ENCODE assay signal across 19 cellular contexts in the genomic region with DNA sequence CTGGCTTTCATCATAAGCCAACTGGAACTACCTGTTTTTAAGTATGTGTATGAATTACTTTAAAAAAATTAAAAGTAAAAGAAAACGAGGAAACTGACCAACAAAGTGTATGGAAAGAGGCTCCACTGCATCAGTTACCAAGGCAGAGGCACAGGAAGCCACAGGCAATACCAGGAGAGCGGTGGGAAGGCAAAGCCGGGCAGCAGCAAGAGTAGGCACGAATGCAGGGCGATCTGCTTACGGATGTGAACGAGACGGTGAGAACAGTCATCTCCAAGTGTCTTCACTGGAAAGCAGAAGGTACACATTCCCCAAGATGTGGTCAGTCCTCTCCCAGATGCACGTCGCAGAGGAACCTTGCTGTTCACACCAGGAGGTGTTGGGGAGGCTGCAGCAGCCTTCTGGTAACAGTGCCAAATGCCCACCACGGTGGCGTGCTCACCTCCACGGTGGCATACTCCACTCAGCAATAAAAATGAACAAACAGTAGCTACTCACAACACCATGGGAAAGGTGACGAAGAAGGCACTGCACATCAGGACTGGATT.
"Had no signal": no experiment of that assay in that cellular context is flagged by ENCODE, and none has a peak within 500 bp of the region (broad histone marks: within the 10 kb centered on the region; RNA-seq: fewer than 3 reads in every experiment).

No MANE protein-coding gene starts in this region.

- ATAC-seq: activated CD8-positive, alpha-beta T cell treated with anti-CD3 and anti-CD28 coated beads, Interleukin-2, amount 10 ng/mL, durations not matched to agents 7 days and 5 days; activated T-helper 17 cell treated with anti-CD3 and anti-CD28 coated beads, Interleukin-2, amount 50 U/mL, for 72 hours; gastroesophageal sphincter; naive thymus-derived CD4-positive, alpha-beta T cell; stimulated activated naive CD8-positive, alpha-beta T cell treated with anti-CD3 and anti-CD28 coated beads, Interleukin-15, amount 100 ng/mL, for 72 hours had no signal

- H3K4me3 ChIP-seq: gastroesophageal sphincter, lung, prostate gland, thoracic aorta, uterus had no signal

- H3K9me3 ChIP-seq: prostate gland, SK-N-SH, uterus had no signal

- H3K27me3 ChIP-seq: gastroesophageal sphincter, uterus had no signal

- H3K27ac ChIP-seq: gastroesophageal sphincter, prostate gland, thoracic aorta, uterus, VCaP had no signal

- H3K36me3 ChIP-seq: prostate gland, thoracic aorta, uterus had no signal

- FAIRE-seq: astrocyte, colon had no signal

- H3K4me1 ChIP-seq: uterus had no signal

- DNase-seq: activated CD4-positive, alpha-beta T cell treated with anti-CD3 and anti-CD28 coated beads for 4 hours; activated CD8-positive, alpha-beta T cell treated with anti-CD3 and anti-CD28 coated beads, Interleukin-2, amount 10 ng/mL, durations not matched to agents 7 days and 5 days; hippocampal formation; naive thymus-derived CD4-positive, alpha-beta T cell; nucleus accumbens; SK-N-SH; stimulated activated CD4-positive, alpha-beta T cell treated with anti-CD3 and anti-CD28 coated beads, Interleukin-15, amount 100 ng/mL, for 24 hours; stimulated activated CD4-positive, alpha-beta T cell treated with anti-CD3 and anti-CD28 coated beads, Interleukin-4, amount 100 ng/mL, for 24 hours; stimulated activated naive CD8-positive, alpha-beta T cell treated with anti-CD3 and anti-CD28 coated beads, Interleukin-15, amount 100 ng/mL, for 72 hours; T-helper 1 cell; uterus had no signal
